In genomic region chr18:58558514-58558913, GRCh38 we compare ENCODE assay signal across 14 cellular contexts.
"Had no signal": no experiment of that assay in that cellular context is flagged by ENCODE, and none has a peak within 500 bp of the region (broad histone marks: within the 10 kb centered on the region; RNA-seq: fewer than 3 reads in every experiment).

No MANE protein-coding gene starts in this region.

- H3K27me3 ChIP-seq: sigmoid colon, vagina had no signal

- H3K36me3 ChIP-seq: sigmoid colon, vagina had no signal

- DNase-seq: activated CD4-positive, alpha-beta memory T cell treated with anti-CD3 and anti-CD28 coated beads, Interleukin-2, amount 10 ng/mL, durations not matched to agents 7 days and 5 days; activated CD4-positive, alpha-beta T cell treated with anti-CD3 and anti-CD28 coated beads for 36 hours; activated CD8-positive, alpha-beta memory T cell treated with anti-CD3 and anti-CD28 coated beads, Interleukin-2, amount 50 U/mL, for 48 hours; activated naive CD4-positive, alpha-beta T cell; effector memory CD4-positive, alpha-beta T cell; immature natural killer cell; sigmoid colon; stimulated activated CD4-positive, alpha-beta T cell treated with anti-CD3 and anti-CD28 coated beads, Interleukin-2, amount 100 ng/mL, for 48 hours; T-cell; T1000 had no signal

- ATAC-seq: activated CD4-positive, alpha-beta T cell treated with anti-CD3 and anti-CD28 coated beads for 36 hours; natural killer cell treated with Interleukin-12 subunit alpha and Interleukin-12 subunit beta and Interleukin-15 and Interleukin-18, amount 100 ng/mL, for 72 hours; T-cell had no signal

- H3K4me3 ChIP-seq: sigmoid colon, vagina had no signal

- H3K9me3 ChIP-seq: sigmoid colon, vagina had no signal

- H3K4me1 ChIP-seq: sigmoid colon, vagina had no signal

- FAIRE-seq: astrocyte had no signal

- H3K27ac ChIP-seq: sigmoid colon, vagina, VCaP had no signal
